Comparison of ENCODE assay signal across 8 cellular contexts in genomic region chr15:67066041-67067021, GRCh38. TPM values are rescaled to one million over a fixed set of nuclear protein-coding genes. Genes with fewer than 3 reads are reported as not detected.
A peak's percentile ranks its signal among the peaks of the same experiment; 100 is the strongest.
DNase-seq lines count a peak whose midpoint lies in the region; ATAC-seq and TF ChIP-seq lines count a peak whose summit lies in the region.

No MANE protein-coding gene starts in this region.

- H3K9me3 ChIP-seq in Peyer's patch (no peaks in the 10 kb centered on the region), lower lobe of right lung (no peaks in the 10 kb centered on the region), testis (no peaks in the 10 kb centered on the region)

- 0 to 1% methylated on average over 43 to 72 of the region's 74 CpGs for WGBS in testis, 2 donors

- H3K27me3 ChIP-seq in Peyer's patch = no peaks in the 10 kb centered on the region
- H3K27me3 ChIP-seq in lower lobe of right lung (ENCODE audit: low read depth) = no peaks in the 10 kb centered on the region
- no peaks in the 10 kb centered on the region for H3K27me3 ChIP-seq in testis

- intact Hi-C loops in lower lobe of right lung (cut with DNase I) = no loop called here
- intact Hi-C loops in testis (cut with DNase I; ENCODE audit: low total_unique reads) = loop anchor here (10.0 kb wide), 1 partner anchor 58 kb away; no protein-coding TSS in a partner anchor

- H3K36me3 ChIP-seq in Peyer's patch (peaks cover 0 to 7% (median 0%) of the 10 kb centered on the region in 3 donors), lower lobe of right lung (peaks cover 7% of the 10 kb centered on the region), testis (ENCODE audit: low read depth, missing control alignments) (no peaks in the 10 kb centered on the region)

- H3K4me1 ChIP-seq in Peyer's patch = peaks cover 0 to 51% (median 7%) of the 10 kb centered on the region in 4 donors
- H3K4me1 ChIP-seq in lower lobe of right lung = peaks cover 55% of the 10 kb centered on the region
- peaks cover 23% of the 10 kb centered on the region for H3K4me1 ChIP-seq in testis

- H3K27ac ChIP-seq in Peyer's patch (peak overlapping the region; percentile 91 to 98 (median 93)), lower lobe of right lung (peak overlapping the region; percentile 91), testis (peak overlapping the region; percentile 74 to 91)

- TF ChIP-seq CTCF in Peyer's patch (IDR thresholded peaks at IDR 0.05) = no peak
- no peak for TF ChIP-seq CTCF in lower lobe of right lung (IDR thresholded peaks at IDR 0.05)
- no peak for TF ChIP-seq CTCF in testis (IDR thresholded peaks at IDR 0.05)

- ATAC-seq in lower lobe of right lung (peak in 1 of 2 donors; percentile 2), GM21367 (IDR thresholded peaks at IDR 0.05; ENCODE audit: unreplicated experiment) (no peak)

- in situ Hi-C loops in T47D (cut with HindIII; ENCODE audit: low pct_unique_long_range_greater_than_20kb, low sequenced_read_pairs) = no loop called here

- no peak for TF ChIP-seq POLR2A in Peyer's patch (IDR thresholded peaks at IDR 0.05)
- no peak for TF ChIP-seq POLR2A in testis (IDR thresholded peaks at IDR 0.05)

- DNase-seq in NCI-H748 (lab: John Stamatoyannopoulos, UW; ENCODE audit: unreplicated experiment) = peak; percentile 33
- no peak for DNase-seq in NCI-H748 treated with DMSO at 0.1 percent for 48 hours (lab: John Stamatoyannopoulos, UW)
- DNase-seq in Peyer's patch = peak in 1 of 3 donors; percentile 60
- DNase-seq in T47D (ENCODE audit: low read depth in 1 of 2, low spot score in 1 of 2) = peak; percentile 36 to 54
- no peak for DNase-seq in lower lobe of right lung
- DNase-seq in testis = no peak
- no peak for DNase-seq in hippocampal formation (lab: John Stamatoyannopoulos, UW)

- H3K4me3 ChIP-seq in Peyer's patch = peak overlapping the region; percentile 73 to 90 (median 87)
- peak overlapping the region; percentile 79 for H3K4me3 ChIP-seq in lower lobe of right lung
- H3K4me3 ChIP-seq in testis = peak overlapping the region; percentile 73 to 78

RNA-seq across cellular contexts. Expression of gene SMAD3, which starts 0.9 kb away (rescaled TPM):
- total RNA-seq in Peyer's patch (10 to 100 TPM; 43.7 to 80.0 (median 60.2) TPM), lower lobe of right lung (25.7 TPM), testis (10 to 100 TPM; 18.7 to 31.6 TPM)
- 11.4 TPM for polyA plus RNA-seq in testis (ENCODE audit: insufficient read depth, low read depth, low replicate concordance)

Comparison
In these comparisons a context has a peak if more than half of its experiments do, and no peak if none do; other contexts are left out.
1. DNase-seq: peak in NCI-H748 (single experiment) and T47D (2 of 2); none in NCI-H748 treated with DMSO at 0.1 percent for 48 hours (single experiment), lower lobe of right lung (single experiment), testis (single experiment) and hippocampal formation (0 of 2).
2. Peak in every context shown above with its lines, with median percentiles within 50 percentile points of each other: H3K27ac ChIP-seq and H3K4me3 ChIP-seq.